ENCODE assay signal across 24 cellular contexts in the genomic region with DNA sequence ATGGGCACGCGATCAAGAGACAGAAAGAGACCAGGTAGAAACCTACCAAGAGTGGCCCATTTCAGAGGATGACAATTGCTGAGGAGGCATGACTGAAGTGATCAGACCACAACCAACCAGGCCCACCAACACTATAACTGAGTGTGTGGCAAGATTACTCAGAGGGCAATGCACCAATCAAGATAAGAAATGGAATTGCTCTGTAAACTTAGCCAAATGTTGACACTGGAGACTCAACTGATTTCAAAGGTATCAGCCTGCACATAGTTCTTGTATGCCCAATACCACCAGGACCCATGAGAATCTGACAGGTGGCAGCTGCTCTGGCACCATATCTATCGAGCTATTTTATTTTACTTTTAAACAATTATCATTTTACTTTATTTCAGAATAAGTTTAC.
A peak's percentile ranks its signal among the peaks of the same experiment; 100 is the strongest.
DNase-seq lines count a peak whose midpoint lies in the region; ATAC-seq, FAIRE-seq and TF ChIP-seq lines count a peak whose summit lies in the region.
"Had no signal": no experiment of that assay in that cellular context is flagged by ENCODE, and none has a peak within 500 bp of the region (broad histone marks: within the 10 kb centered on the region; RNA-seq: fewer than 3 reads in every experiment).

No MANE protein-coding gene starts in this region.

- no peak overlapping the region for H3K9ac ChIP-seq in GM23248
- no peak overlapping the region for H3K9ac ChIP-seq in HepG2 (ENCODE audit: insufficient read depth, low read depth, low read length)

- H3K9me2 ChIP-seq in GM23248 (ENCODE audit: insufficient read depth), result no peaks in the 10 kb centered on the region

- no peaks in the 10 kb centered on the region for H3K27me3 ChIP-seq in GM23248 (replicated peaks; ENCODE audit: insufficient read depth)
- no peaks in the 10 kb centered on the region; a peak in 1 of 5 replicates for H3K27me3 ChIP-seq in HepG2 (ENCODE audit: control insufficient read depth in 1 of 2, insufficient read depth in 2 of 2, low read length in 2 of 2)
- no peaks in the 10 kb centered on the region for H3K27me3 ChIP-seq in ovary

- H3K79me2 ChIP-seq in GM23248 (ENCODE audit: insufficient read depth) (no peaks in the 10 kb centered on the region), HepG2 (ENCODE audit: insufficient read depth, low read length) (peaks cover 33% of the 10 kb centered on the region)

- peaks cover 17% of the 10 kb centered on the region; the same call in 1 of the 2 replicates for H3F3A ChIP-seq in GM23248 (ENCODE audit: insufficient read depth)

- H3K27ac ChIP-seq in GM23248 (no peak overlapping the region), HepG2 (ENCODE audit: extremely low read length, insufficient read depth, low read length) (no peak overlapping the region), ovary (no peak overlapping the region)

- no peak overlapping the region for H3K27ac Mint-ChIP-seq in stimulated activated effector memory CD8-positive, alpha-beta T cell treated with anti-CD3 and anti-CD28 coated beads, Interleukin-12 subunit alpha, Interleukin-12 subunit beta, amount 100 ng/mL, for 72 hours
- H3K27ac Mint-ChIP-seq in immature natural killer cell, result no peak overlapping the region
- H3K27ac Mint-ChIP-seq: GM23338 had no signal

- H3K4me1 ChIP-seq in GM23248 (ENCODE audit: insufficient read depth) (peaks cover 13% of the 10 kb centered on the region), HepG2 (ENCODE audit: insufficient read depth, low read length) (peaks cover 18% of the 10 kb centered on the region), ovary (ENCODE audit: insufficient read depth) (peaks cover 6% of the 10 kb centered on the region)

- TF ChIP-seq EP300 in HepG2 (IDR thresholded peaks at IDR 0.05; ENCODE audit: low read depth in 2 of 2, low read length in 2 of 2) (no peak), HepG2 (CRISPR knock-in tag; IDR thresholded peaks at IDR 0.05; ENCODE audit: borderline replicate concordance) (no peak), ovary (IDR thresholded peaks at IDR 0.05) (no peak)

- H3K4me2 ChIP-seq in GM23248 (ENCODE audit: unreplicated experiment), result no peak overlapping the region
- H3K4me2 ChIP-seq in HepG2 (ENCODE audit: low read depth, low read length), result no peak overlapping the region
- H3K4me2 ChIP-seq: GM23338 had no signal

- no peak overlapping the region for H3K4me3 ChIP-seq in GM23248
- no peak overlapping the region for H3K4me3 ChIP-seq in LNCaP clone FGC (ENCODE audit: low read depth, low read length)
- no peak overlapping the region for H3K4me3 ChIP-seq in HepG2 (replicated peaks in 1 of 3; ENCODE audit: insufficient read depth in 1 of 3, low read depth in 2 of 3, low read length in 3 of 3)
- no peak overlapping the region for H3K4me3 ChIP-seq in ovary
- H3K4me3 ChIP-seq: GM23338, K562 had no signal

- DNase-seq in GM23248, result peak; percentile 4
- DNase-seq in LNCaP clone FGC (ENCODE audit: low read depth), result peak; percentile 18
- peak; percentile 23 for DNase-seq in HepG2 (ENCODE audit: low spot score)
- no peak for DNase-seq in stimulated activated effector memory CD8-positive, alpha-beta T cell treated with anti-CD3 and anti-CD28 coated beads, Interleukin-12 subunit alpha, Interleukin-12 subunit beta, amount 100 ng/mL, for 72 hours (ENCODE audit: low spot score in 2 of 2)
- DNase-seq in immature natural killer cell, result no peak
- no peak for DNase-seq in NCI-H82 (lab: John Stamatoyannopoulos, UW)
- no peak for DNase-seq in ovary
- DNase-seq: ACHN; C1 segment of cervical spinal cord; CD8-positive, alpha-beta memory T cell; DMS53; HCEC 1CT; MV-4-11; NCI-H1417 treated with DMSO at 0.1 percent for 48 hours; NCI-H187 treated with DMSO at 0.1 percent for 48 hours; NCI-H2227 treated with DMSO at 0.1 percent for 48 hours; NCI-H510A treated with DMSO at 0.1 percent for 48 hours; NCI-H774; OCI-M1; Right ventricle myocardium superior had no signal

- BruUV-seq in HepG2 (replicated peaks; lab: Mats Ljungman, UMichigan), result no TSS peak

- no peak for ATAC-seq in HepG2
- peak; percentile 86 for ATAC-seq in stimulated activated effector memory CD8-positive, alpha-beta T cell treated with anti-CD3 and anti-CD28 coated beads, Interleukin-12 subunit alpha, Interleukin-12 subunit beta, amount 100 ng/mL, for 72 hours
- ATAC-seq: GM23338, K562 had no signal

- POLR2A ChIA-PET in HepG2 (lab: Yijun Ruan, JAX), result no interaction called here

- no peak for TF ChIP-seq CTCF in LNCaP clone FGC (IDR thresholded peaks at IDR 0.05; ENCODE audit: control insufficient read depth, extremely low read depth, insufficient read depth)
- TF ChIP-seq CTCF in HepG2 (CRISPR knock-in tag; IDR thresholded peaks at IDR 0.05), result no peak
- TF ChIP-seq CTCF in ovary (IDR thresholded peaks at IDR 0.05), result no peak

- no peaks in the 10 kb centered on the region for H3K36me3 ChIP-seq in GM23248 (ENCODE audit: low read depth)
- peaks cover 10 to 51% of the 10 kb centered on the region in 2 experiments for H3K36me3 ChIP-seq in HepG2 (replicated peaks in 1 of 2; ENCODE audit: control insufficient read depth in 1 of 2, insufficient read depth in 2 of 2, low read length in 2 of 2)
- H3K36me3 ChIP-seq in ovary, result no peaks in the 10 kb centered on the region

- 94 to 99% methylated on average over 3 of the region's 3 CpGs for WGBS in GM23248 (ENCODE audit: low coverage in 1 of 2, low lambda C conversion rate in 2 of 2, missing lambda C conversion rate in 2 of 2), 2 experiments
- WGBS in HepG2 (ENCODE audit: low lambda C conversion rate), result 96% methylated on average over 3 of the region's 3 CpGs
- 81 to 93% (median 93%) methylated on average over 3 of the region's 3 CpGs for WGBS in ovary, 3 donors

- peaks cover 57% of the 10 kb centered on the region for H3K4me1 Mint-ChIP-seq in stimulated activated effector memory CD8-positive, alpha-beta T cell treated with anti-CD3 and anti-CD28 coated beads, Interleukin-12 subunit alpha, Interleukin-12 subunit beta, amount 100 ng/mL, for 72 hours
- H3K4me1 Mint-ChIP-seq in immature natural killer cell, result peaks cover 73 to 92% of the 10 kb centered on the region in 2 donors

- in situ Hi-C loops in GM23248 (cut with MboI), result no loop called here
- in situ Hi-C loops in HepG2 (cut with HindIII; ENCODE audit: extremely low pct_ligation_motif_present, low pct_unique_long_range_greater_than_20kb), result no loop called here

- no peaks in the 10 kb centered on the region for H3K9me3 Mint-ChIP-seq in stimulated activated effector memory CD8-positive, alpha-beta T cell treated with anti-CD3 and anti-CD28 coated beads, Interleukin-12 subunit alpha, Interleukin-12 subunit beta, amount 100 ng/mL, for 72 hours
- no peaks in the 10 kb centered on the region for H3K9me3 Mint-ChIP-seq in immature natural killer cell
- H3K9me3 Mint-ChIP-seq: CD8-positive, alpha-beta memory T cell; GM23338 had no signal

- intact Hi-C loops in HepG2 (cut with micrococcal nuclease; ENCODE audit: unreplicated experiment), result no loop called here
- intact Hi-C loops in ovary (cut with DNase I), result no loop called here

- H3K4me3 Mint-ChIP-seq in stimulated activated effector memory CD8-positive, alpha-beta T cell treated with anti-CD3 and anti-CD28 coated beads, Interleukin-12 subunit alpha, Interleukin-12 subunit beta, amount 100 ng/mL, for 72 hours, result no peak overlapping the region
- no peak overlapping the region for H3K4me3 Mint-ChIP-seq in immature natural killer cell
- H3K4me3 Mint-ChIP-seq: CD8-positive, alpha-beta memory T cell; GM23338 had no signal

- H2AFZ ChIP-seq in GM23248, result no peak overlapping the region
- no peak overlapping the region for H2AFZ ChIP-seq in HepG2 (ENCODE audit: low read length)
- H2AFZ ChIP-seq: GM23338 had no signal

- no peak for TF ChIP-seq RAD21 in HepG2 (CRISPR knock-in tag; IDR thresholded peaks at IDR 0.05)

- TF ChIP-seq POLR2A in HepG2 (IDR thresholded peaks at IDR 0.05; ENCODE audit: insufficient read depth in 1 of 2, low read depth in 2 of 2, low read length in 2 of 2) (no peak), ovary (IDR thresholded peaks at IDR 0.05) (no peak)

- CTCF ChIA-PET in HepG2 (lab: Yijun Ruan, JAX; ENCODE audit: low intra/inter-chr PET ratio, low total read pairs), result no interaction called here

- no peaks in the 10 kb centered on the region for H3K9me3 ChIP-seq in GM23248 (ENCODE audit: low read depth)
- no peaks in the 10 kb centered on the region for H3K9me3 ChIP-seq in HepG2 (ENCODE audit: low read length)
- no peaks in the 10 kb centered on the region for H3K9me3 ChIP-seq in ovary

- H4K20me1 ChIP-seq in GM23248 (ENCODE audit: insufficient read depth), result no peaks in the 10 kb centered on the region
- peaks cover 22% of the 10 kb centered on the region; the same call in 1 of the 2 replicates for H4K20me1 ChIP-seq in HepG2 (ENCODE audit: insufficient read depth, low read length)

- peaks cover 0 to 10% (median 0%) of the 10 kb centered on the region in 3 donors for H3K27me3 Mint-ChIP-seq in immature natural killer cell (ENCODE audit: low read depth in 3 of 3)
- H3K27me3 Mint-ChIP-seq: CD8-positive, alpha-beta memory T cell had no signal

- no peak for FAIRE-seq in HepG2 (lab: Jason Lieb, UNC)
- FAIRE-seq: GM12891, GM19239, K562 had no signal

- H3K36me3 Mint-ChIP-seq in stimulated activated effector memory CD8-positive, alpha-beta T cell treated with anti-CD3 and anti-CD28 coated beads, Interleukin-12 subunit alpha, Interleukin-12 subunit beta, amount 100 ng/mL, for 72 hours, result peaks cover 20% of the 10 kb centered on the region
- peaks cover 0 to 4% (median 0%) of the 10 kb centered on the region in 3 donors for H3K36me3 Mint-ChIP-seq in immature natural killer cell

TF ChIP-seq in HepG2, 621 proteins besides CTCF, POLR2A, EP300 and RAD21:
- TF ChIP-seq KLF11 (CRISPR knock-in tag; IDR thresholded peaks at IDR 0.05) (no peak), BORCS8-MEF2B (CRISPR knock-in tag; IDR thresholded peaks at IDR 0.05) (no peak), FOXA1 (IDR thresholded peaks at IDR 0.05) (no peak), FOXA1 (CRISPR knock-in tag; IDR thresholded peaks at IDR 0.05) (0 out of 2 replicates have a peak, but pooled peaks have one; percentile 17)

Comparison
In these comparisons a context has a peak if more than half of its experiments do, and no peak if none do; other contexts are left out.
1. DNase-seq: peak in GM23248 (single experiment), LNCaP clone FGC (single experiment) and HepG2 (single experiment); none in stimulated activated effector memory CD8-positive, alpha-beta T cell treated with anti-CD3 and anti-CD28 coated beads, Interleukin-12 subunit alpha, Interleukin-12 subunit beta, amount 100 ng/mL, for 72 hours (0 of 2), immature natural killer cell (0 of 3), NCI-H82 (single experiment) and ovary (0 of 5).